17 cellular contexts compared by ENCODE assay signal in the genomic region with DNA sequence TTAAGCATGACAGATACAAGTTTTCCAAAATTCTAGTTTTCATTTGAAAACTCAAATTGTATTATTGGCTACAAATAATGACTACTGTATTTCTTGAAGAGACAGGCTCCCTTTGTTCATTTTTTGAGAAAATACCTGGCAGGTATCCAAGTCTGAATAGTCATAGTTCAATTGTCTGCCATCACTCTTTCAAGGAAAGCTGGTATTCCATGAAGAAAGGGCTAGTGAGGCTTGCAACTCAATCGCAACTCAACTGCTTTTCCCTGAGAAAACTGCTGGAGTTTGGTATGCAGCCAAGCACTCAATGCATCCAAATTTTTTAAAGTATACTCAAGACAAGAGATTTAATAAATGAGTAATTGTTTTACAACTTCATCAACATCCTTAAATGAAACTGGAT.
"Had no signal": no experiment of that assay in that cellular context is flagged by ENCODE, and none has a peak within 500 bp of the region (broad histone marks: within the 10 kb centered on the region; RNA-seq: fewer than 3 reads in every experiment).

No MANE protein-coding gene starts in this region.

- H3K27ac ChIP-seq: adrenal gland, esophagus muscularis mucosa, tibial nerve had no signal

- H3K4me3 Mint-ChIP-seq: activated B cell treated with CpG ODN at 0.5 μM for 24 hours; central memory CD8-positive, alpha-beta T cell; dendritic cell treated with granulocyte-macrophage colony-stimulating factor and Interleukin-4, amounts not matched to agents 40 ng/mL and 50 ng/mL, for 4 days; stimulated activated effector memory CD8-positive, alpha-beta T cell treated with anti-CD3 and anti-CD28 coated beads, Interleukin-12 subunit alpha, Interleukin-12 subunit beta, amount 100 ng/mL, for 72 hours; T-helper 17 cell had no signal

- H3K9me3 Mint-ChIP-seq: activated B cell treated with CpG ODN at 0.5 μM for 24 hours; central memory CD8-positive, alpha-beta T cell; dendritic cell treated with granulocyte-macrophage colony-stimulating factor and Interleukin-4, amounts not matched to agents 40 ng/mL and 50 ng/mL, for 4 days; stimulated activated effector memory CD8-positive, alpha-beta T cell treated with anti-CD3 and anti-CD28 coated beads, Interleukin-12 subunit alpha, Interleukin-12 subunit beta, amount 100 ng/mL, for 72 hours had no signal

- H3K4me1 ChIP-seq: adrenal gland, esophagus muscularis mucosa, tibial nerve had no signal

- H3K4me1 Mint-ChIP-seq: activated B cell treated with CpG ODN at 0.5 μM for 24 hours; central memory CD8-positive, alpha-beta T cell; stimulated activated effector memory CD8-positive, alpha-beta T cell treated with anti-CD3 and anti-CD28 coated beads, Interleukin-12 subunit alpha, Interleukin-12 subunit beta, amount 100 ng/mL, for 72 hours; T-helper 17 cell had no signal

- H3K27me3 ChIP-seq: adrenal gland, esophagus muscularis mucosa, tibial nerve had no signal

- H3K27ac Mint-ChIP-seq: activated B cell treated with CpG ODN at 0.5 μM for 24 hours; dendritic cell treated with granulocyte-macrophage colony-stimulating factor and Interleukin-4, amounts not matched to agents 40 ng/mL and 50 ng/mL, for 4 days; stimulated activated effector memory CD8-positive, alpha-beta T cell treated with anti-CD3 and anti-CD28 coated beads, Interleukin-12 subunit alpha, Interleukin-12 subunit beta, amount 100 ng/mL, for 72 hours; T-helper 17 cell had no signal

- ATAC-seq: right cardiac atrium; stimulated activated effector memory CD8-positive, alpha-beta T cell treated with anti-CD3 and anti-CD28 coated beads, Interleukin-12 subunit alpha, Interleukin-12 subunit beta, amount 100 ng/mL, for 72 hours; T-helper 17 cell had no signal

- FAIRE-seq: TTC549 had no signal

- H3K9me3 ChIP-seq: adrenal gland, esophagus muscularis mucosa, tibial nerve had no signal

- H3K36me3 ChIP-seq: adrenal gland, esophagus muscularis mucosa, tibial nerve had no signal

- H3K36me3 Mint-ChIP-seq: stimulated activated effector memory CD8-positive, alpha-beta T cell treated with anti-CD3 and anti-CD28 coated beads, Interleukin-12 subunit alpha, Interleukin-12 subunit beta, amount 100 ng/mL, for 72 hours had no signal

- H3K4me2 ChIP-seq: smooth muscle cell had no signal

- H3K4me3 ChIP-seq: adrenal gland, esophagus muscularis mucosa, smooth muscle cell, tibial nerve had no signal

- DNase-seq: activated B cell treated with CpG ODN at 0.5 μM for 24 hours; activated CD4-positive, alpha-beta T cell treated with anti-CD3 and anti-CD28 coated beads, Interleukin-2, amount 50 U/mL, for 1 hour; activated naive CD4-positive, alpha-beta T cell treated with anti-CD3 and anti-CD28 coated beads, Interleukin-2, amount 50 U/mL, for 16 hours; activated T-cell treated with anti-CD3 and anti-CD28 coated beads, Interleukin-2, amount 50 U/mL, for 1 hour; adrenal gland; hippocampal formation; kidney glomerular epithelial cell; midbrain; right cardiac atrium; T-helper 17 cell had no signal
